8 cellular contexts compared by ENCODE assay signal in the genomic region with DNA sequence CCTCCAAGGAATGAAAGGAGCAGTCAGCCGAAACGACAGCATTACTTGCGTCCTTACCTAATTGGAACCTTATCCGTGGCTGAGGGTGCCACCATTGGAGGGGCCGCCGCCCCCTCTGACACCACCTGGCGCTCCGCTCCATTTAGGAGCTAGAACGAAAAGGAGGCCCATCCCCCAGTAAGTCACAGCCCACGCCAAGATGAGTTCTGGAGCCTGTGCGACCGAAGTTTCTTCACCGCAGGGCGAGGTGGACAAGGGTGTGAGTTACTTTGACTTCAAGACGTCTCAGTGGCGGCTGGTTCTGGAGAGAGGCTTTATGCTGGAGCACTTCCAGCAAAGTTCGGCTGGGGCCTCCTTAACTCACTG. TPM values are rescaled to one million over a fixed set of nuclear protein-coding genes. Genes with fewer than 3 reads are reported as not detected.
DNase-seq lines count a peak whose midpoint lies in the region; ATAC-seq and TF ChIP-seq lines count a peak whose summit lies in the region.

No MANE protein-coding gene starts in this region.

- H3K9me3 Mint-ChIP-seq in activated CD8-positive, alpha-beta memory T cell treated with anti-CD3 and anti-CD28 coated beads, Interleukin-2, amount 10 ng/mL, durations not matched to agents 7 days and 5 days (ENCODE audit: low read depth) = peaks cover 2% of the 10 kb centered on the region

- H3K27me3 Mint-ChIP-seq in activated CD8-positive, alpha-beta memory T cell treated with anti-CD3 and anti-CD28 coated beads, Interleukin-2, amount 10 ng/mL, durations not matched to agents 7 days and 5 days = no peaks in the 10 kb centered on the region

- CTCF ChIA-PET in activated CD8-positive, alpha-beta memory T cell treated with anti-CD3 and anti-CD28 coated beads, Interleukin-2, amount 10 ng/mL, durations not matched to agents 7 days and 5 days (lab: Charles Lee) = interaction anchor here (0.9 to 3.1 kb wide), 7 partner anchors 16 to 211 kb away, joined by 3 to 21 read pairs (median 5); no protein-coding TSS in a partner anchor

- peaks cover 57% of the 10 kb centered on the region for H3K4me1 Mint-ChIP-seq in activated CD8-positive, alpha-beta memory T cell treated with anti-CD3 and anti-CD28 coated beads, Interleukin-2, amount 10 ng/mL, durations not matched to agents 7 days and 5 days

- H3K27ac Mint-ChIP-seq in activated CD8-positive, alpha-beta memory T cell treated with anti-CD3 and anti-CD28 coated beads, Interleukin-2, amount 10 ng/mL, durations not matched to agents 7 days and 5 days = peak overlapping the region; percentile 99

- no peaks in the 10 kb centered on the region for H3K27me3 ChIP-seq in GM06990 (replicated peaks; ENCODE audit: control insufficient read depth, insufficient read depth, low read length)
- H3K27me3 ChIP-seq in mucosa of stomach (ENCODE audit: control insufficient read depth, insufficient read depth, low read length) = no peaks in the 10 kb centered on the region

- TF ChIP-seq CTCF in GM06990 (IDR thresholded peaks at IDR 0.05; ENCODE audit: insufficient read depth, low read length, poor library complexity, severe bottlenecking) (no peak), epithelial cell of esophagus (IDR thresholded peaks at IDR 0.05; ENCODE audit: insufficient read depth, low read depth, low read length, missing control alignments) (no peak)

- peaks cover 35% of the 10 kb centered on the region for H3K4me1 ChIP-seq in mucosa of stomach (ENCODE audit: control insufficient read depth, insufficient read depth, low read length)

- H3K36me3 ChIP-seq in GM06990 (ENCODE audit: control insufficient read depth, insufficient read depth, low read length) (no peaks in the 10 kb centered on the region), mucosa of stomach (ENCODE audit: control insufficient read depth, insufficient read depth, low read length) (no peaks in the 10 kb centered on the region)

- peak overlapping the region; percentile 98 for H3K4me3 Mint-ChIP-seq in activated CD8-positive, alpha-beta memory T cell treated with anti-CD3 and anti-CD28 coated beads, Interleukin-2, amount 10 ng/mL, durations not matched to agents 7 days and 5 days

- DNase-seq in GM06990 (ENCODE audit: extremely low read depth, insufficient read length) (no peak), Kasumi-1 (lab: John Stamatoyannopoulos, UW) (peak; percentile 28 to 41), epithelial cell of esophagus (ENCODE audit: low read depth) (peak; percentile 50), NCI-H1694 treated with DMSO at 0.1 percent for 48 hours (lab: John Stamatoyannopoulos, UW) (no peak)
- peak; percentile 73 for DNase-seq in activated CD8-positive, alpha-beta memory T cell treated with anti-CD3 and anti-CD28 coated beads, Interleukin-2, amount 10 ng/mL, durations not matched to agents 7 days and 5 days
- peak; percentile 74 for DNase-seq in stimulated activated naive CD8-positive, alpha-beta T cell treated with anti-CD3 and anti-CD28 coated beads, Interleukin-15, Interleukin-2, amounts not matched to agents 100 U/mL and 50 U/mL, for 24 hours

- peak overlapping the region; percentile 92 for H3K9ac ChIP-seq in mucosa of stomach (ENCODE audit: low read length)

- peak; percentile 8 for ATAC-seq in GM21737 (IDR thresholded peaks at IDR 0.05; ENCODE audit: unreplicated experiment)
- ATAC-seq in activated CD8-positive, alpha-beta memory T cell treated with anti-CD3 and anti-CD28 coated beads, Interleukin-2, amount 10 ng/mL, durations not matched to agents 7 days and 5 days = peak; percentile 12
- ATAC-seq in stimulated activated naive CD8-positive, alpha-beta T cell treated with anti-CD3 and anti-CD28 coated beads, Interleukin-15, Interleukin-2, amounts not matched to agents 100 U/mL and 50 U/mL, for 24 hours = peak; percentile 47

- H3K36me3 Mint-ChIP-seq in activated CD8-positive, alpha-beta memory T cell treated with anti-CD3 and anti-CD28 coated beads, Interleukin-2, amount 10 ng/mL, durations not matched to agents 7 days and 5 days = peaks cover 48% of the 10 kb centered on the region

- H3K4me3 ChIP-seq in GM06990 (replicated peaks; ENCODE audit: low read depth, low read length) (peak overlapping the region; percentile 84), epithelial cell of esophagus (ENCODE audit: low read length) (peak overlapping the region; percentile 97), mucosa of stomach (ENCODE audit: low read length) (peak overlapping the region; percentile 94)

- no peaks in the 10 kb centered on the region for H3K9me3 ChIP-seq in mucosa of stomach (ENCODE audit: control insufficient read depth, low read length)

RNA-seq across cellular contexts. Expression of gene IRF2, which starts 0.7 kb away (rescaled TPM):
- total RNA-seq in activated CD8-positive, alpha-beta memory T cell treated with anti-CD3 and anti-CD28 coated beads, Interleukin-2, amount 10 ng/mL, durations not matched to agents 7 days and 5 days = 100 to 1,000 TPM in 1 of 2 experiments, 10 to 100 TPM in 1; 81.6 to 112 TPM

Comparison
In these comparisons a context has a peak if more than half of its experiments do, and no peak if none do; other contexts are left out.
1. DNase-seq: peak in Kasumi-1 (2 of 2), activated CD8-positive, alpha-beta memory T cell treated with anti-CD3 and anti-CD28 coated beads, Interleukin-2, amount 10 ng/mL, durations not matched to agents 7 days and 5 days (single experiment), epithelial cell of esophagus (single experiment) and stimulated activated naive CD8-positive, alpha-beta T cell treated with anti-CD3 and anti-CD28 coated beads, Interleukin-15, Interleukin-2, amounts not matched to agents 100 U/mL and 50 U/mL, for 24 hours (single experiment); none in GM06990 (single experiment) and NCI-H1694 treated with DMSO at 0.1 percent for 48 hours (single experiment).
2. Peak in every context shown above with its lines, with median percentiles within 50 percentile points of each other: H3K4me3 ChIP-seq and ATAC-seq.